In the genomic region with DNA sequence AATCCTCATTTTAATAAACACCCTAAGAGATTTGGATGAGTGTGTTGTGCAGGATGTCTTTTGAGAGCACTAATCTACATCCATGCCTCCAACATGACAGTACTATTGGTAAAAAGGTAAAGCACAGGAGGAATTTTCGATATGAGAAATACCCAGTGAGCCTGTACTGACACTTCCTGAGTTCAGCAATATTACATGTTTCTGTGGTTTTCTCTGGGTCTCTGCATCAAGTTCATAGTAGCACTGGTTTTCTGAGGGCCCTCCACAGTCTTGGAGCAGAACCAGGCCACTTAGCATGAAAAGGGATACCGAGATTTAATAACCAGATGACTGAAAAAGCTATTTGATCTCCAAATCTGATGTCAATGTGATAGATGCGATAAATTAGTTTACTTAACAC, we compare ENCODE assay signal across 17 cellular contexts.
DNase-seq lines count a peak whose midpoint lies in the region; ATAC-seq and TF ChIP-seq lines count a peak whose summit lies in the region.
"Had no signal": no experiment of that assay in that cellular context is flagged by ENCODE, and none has a peak within 500 bp of the region (broad histone marks: within the 10 kb centered on the region; RNA-seq: fewer than 3 reads in every experiment).

No MANE protein-coding gene starts in this region.

- H3K4me2 ChIP-seq in OCI-LY3 (ENCODE audit: low read length), result peak overlapping the region; percentile 89

- no peaks in the 10 kb centered on the region for H3K79me2 ChIP-seq in OCI-LY3 (ENCODE audit: low read length)

- no peaks in the 10 kb centered on the region for H4K20me1 ChIP-seq in OCI-LY3 (ENCODE audit: insufficient read depth, low read length)

- peak overlapping the region; percentile 44; the same call in 1 of the 2 replicates for H3K9ac ChIP-seq in OCI-LY3 (ENCODE audit: low read length)

- DNase-seq in RPMI8226 (no peak), dedifferentiated amniotic fluid mesenchymal stem cell (ENCODE audit: extremely low spot score) (no peak), testis (no peak), GOT3 (lab: John Stamatoyannopoulos, UW) (no peak)
- DNase-seq: activated CD4-positive, alpha-beta T cell treated with anti-CD3 and anti-CD28 coated beads for 48 hours; amygdala; central memory CD4-positive, alpha-beta T cell; effector memory CD4-positive, alpha-beta T cell; H7; NCI-H1436 treated with DMSO at 0.1 percent for 48 hours; pancreas; stimulated activated CD4-positive, alpha-beta T cell treated with anti-CD3 and anti-CD28 coated beads, Interleukin-4, amount 100 ng/mL, for 1 hour had no signal

- WGBS in testis, 2 donors, result 83 to 94% methylated on average over 3 of the region's 3 CpGs

- H2AFZ ChIP-seq in OCI-LY3 (ENCODE audit: low read depth, low read length), result no peak overlapping the region

- TF ChIP-seq POLR2A in testis (IDR thresholded peaks at IDR 0.05), result no peak

- intact Hi-C loops in testis (cut with DNase I; ENCODE audit: low total_unique reads), result no loop called here

- H3K27me3 ChIP-seq in OCI-LY3 (ENCODE audit: low read depth, low read length) (peaks cover 9% of the 10 kb centered on the region; the same call in 1 of the 2 replicates), testis (no peaks in the 10 kb centered on the region)
- H3K27me3 ChIP-seq: pancreas had no signal

- H3K9me3 ChIP-seq in OCI-LY3 (ENCODE audit: insufficient read depth, low read length) (no peaks in the 10 kb centered on the region), testis (no peaks in the 10 kb centered on the region)
- H3K9me3 ChIP-seq: pancreas had no signal

- H3K27ac ChIP-seq in OCI-LY3 (ENCODE audit: low read length) (peak overlapping the region; percentile 77), testis (no peak overlapping the region)
- H3K27ac ChIP-seq: pancreas had no signal

- H3K4me3 ChIP-seq in OCI-LY3 (ENCODE audit: low read length) (peak overlapping the region; percentile 68), testis (no peak overlapping the region)
- H3K4me3 ChIP-seq: lung, pancreas had no signal

- ATAC-seq in GM18861 (IDR thresholded peaks at IDR 0.05; ENCODE audit: unreplicated experiment) (peak; percentile 43), GM21381 (IDR thresholded peaks at IDR 0.05; ENCODE audit: unreplicated experiment) (peak; percentile 62), HG02970 (IDR thresholded peaks at IDR 0.05; ENCODE audit: low FRiP score, unreplicated experiment) (peak; percentile 54)
- ATAC-seq: pancreas had no signal

- H3K36me3 ChIP-seq in OCI-LY3 (replicated peaks; ENCODE audit: low read depth, low read length), result no peaks in the 10 kb centered on the region
- H3K36me3 ChIP-seq in testis (ENCODE audit: low read depth, missing control alignments), result no peaks in the 10 kb centered on the region
- H3K36me3 ChIP-seq: pancreas had no signal

- H3K4me1 ChIP-seq in OCI-LY3 (ENCODE audit: low read length), result peaks cover 46% of the 10 kb centered on the region
- H3K4me1 ChIP-seq in testis, result no peaks in the 10 kb centered on the region
- H3K4me1 ChIP-seq: pancreas had no signal

- no peak for TF ChIP-seq CTCF in OCI-LY3 (IDR thresholded peaks at IDR 0.05; ENCODE audit: low read depth, low read length)
- TF ChIP-seq CTCF in testis (IDR thresholded peaks at IDR 0.05), result no peak
